ENCODE assay signal across 21 cellular contexts in genomic region chr2:20089715-20090464, GRCh38. TPM values are rescaled to one million over a fixed set of nuclear protein-coding genes. Genes with fewer than 3 reads are reported as not detected.
DNase-seq lines count a peak whose midpoint lies in the region; ATAC-seq, FAIRE-seq and TF ChIP-seq lines count a peak whose summit lies in the region.
"Had no signal": no experiment of that assay in that cellular context is flagged by ENCODE, and none has a peak within 500 bp of the region (broad histone marks: within the 10 kb centered on the region; RNA-seq: fewer than 3 reads in every experiment).

No MANE protein-coding gene starts in this region.

- H3K36me3 Mint-ChIP-seq in Caco-2 (ENCODE audit: insufficient read depth, unreplicated experiment): no peaks in the 10 kb centered on the region
- H3K36me3 Mint-ChIP-seq: CD4-positive, CD25-positive, alpha-beta regulatory T cell; CD8-positive, alpha-beta memory T cell had no signal

- H3K4me3 ChIP-seq in HepG2 (replicated peaks in 1 of 3; ENCODE audit: insufficient read depth in 1 of 3, low read depth in 2 of 3, low read length in 3 of 3) (no peak overlapping the region), right lobe of liver (no peak overlapping the region), RWPE2 (ENCODE audit: severe bottlenecking) (no peak overlapping the region), mesendoderm (ENCODE audit: low read length) (no peak overlapping the region), pancreas (no peak overlapping the region), breast epithelium (no peak overlapping the region), Caco-2 (ENCODE audit: low read depth, low read length) (no peak overlapping the region)
- H3K4me3 ChIP-seq: GM23248 had no signal

- DNase-seq in HepG2 (ENCODE audit: low spot score) (no peak), right lobe of liver (no peak), RWPE2 (ENCODE audit: low spot score) (no peak), mesendoderm (no peak), pancreas (no peak), breast epithelium (ENCODE audit: low spot score in 2 of 2) (no peak), Caco-2 (no peak)
- DNase-seq: ACHN; BE2C; C1 segment of cervical spinal cord; CD4-positive, CD25-positive, alpha-beta regulatory T cell; CD8-positive, alpha-beta memory T cell; COR-L47; GDM1; GM23248; HCEC 1CT; KG1 had no signal

- no peak overlapping the region for H3K27ac Mint-ChIP-seq in Caco-2 (ENCODE audit: unreplicated experiment)
- H3K27ac Mint-ChIP-seq: CD4-positive, CD25-positive, alpha-beta regulatory T cell had no signal

- H3K27ac ChIP-seq in HepG2 (ENCODE audit: extremely low read length, insufficient read depth, low read length): no peak overlapping the region
- H3K27ac ChIP-seq in right lobe of liver: no peak overlapping the region
- peak overlapping the region; percentile 91 for H3K27ac ChIP-seq in RWPE2 (ENCODE audit: poor library complexity, severe bottlenecking)
- no peak overlapping the region for H3K27ac ChIP-seq in mesendoderm (ENCODE audit: low read depth, low read length)
- no peak overlapping the region for H3K27ac ChIP-seq in pancreas
- no peak overlapping the region for H3K27ac ChIP-seq in breast epithelium

- POLR2A ChIA-PET in HepG2 (lab: Yijun Ruan, JAX) (interaction anchor here (1.3 to 2.8 kb wide), 3 partner anchors 38 to 100 kb away, joined by 4 to 15 read pairs (median 5); partner anchors contain the start of genes LAPTM4A and WDR35), Caco-2 (lab: Charles Lee) (no interaction called here)

- H3K4ac ChIP-seq in mesendoderm (ENCODE audit: low read depth, low read length): no peak overlapping the region

- no peak overlapping the region for H4K5ac ChIP-seq in mesendoderm (ENCODE audit: low read length)

- H3K18ac ChIP-seq in mesendoderm (ENCODE audit: low read length): no peak overlapping the region

- in situ Hi-C loops in HepG2 (cut with HindIII; ENCODE audit: extremely low pct_ligation_motif_present, low pct_unique_long_range_greater_than_20kb): loop anchor here (5.0 kb wide), 3 partner anchors 38 to 128 kb away; partner anchors contain the start of genes LAPTM4A and MATN3

- H2BK5ac ChIP-seq in mesendoderm (ENCODE audit: low read length): peak overlapping the region; percentile 22

- TF ChIP-seq CTCF in HepG2 (CRISPR knock-in tag; IDR thresholded peaks at IDR 0.05) (no peak), right lobe of liver (IDR thresholded peaks at IDR 0.05) (no peak), RWPE2 (IDR thresholded peaks at IDR 0.05; ENCODE audit: poor library complexity, severe bottlenecking) (no peak), pancreas (IDR thresholded peaks at IDR 0.05) (no peak), breast epithelium (IDR thresholded peaks at IDR 0.05) (no peak), Caco-2 (IDR thresholded peaks at IDR 0.05; ENCODE audit: insufficient read depth in 1 of 2, low read depth in 1 of 2, low read length in 1 of 2, severe bottlenecking in 1 of 2, unreplicated experiment in 1 of 2) (no peak)

- peaks cover 18% of the 10 kb centered on the region for H3K4me1 Mint-ChIP-seq in Caco-2 (ENCODE audit: low read depth, unreplicated experiment)
- H3K4me1 Mint-ChIP-seq: CD4-positive, CD25-positive, alpha-beta regulatory T cell; CD8-positive, alpha-beta memory T cell had no signal

- ATAC-seq in HepG2: no peak
- no peak for ATAC-seq in right lobe of liver
- no peak for ATAC-seq in RWPE2 (ENCODE audit: low read depth)
- ATAC-seq in pancreas: no peak

- TF ChIP-seq EP300 in HepG2 (IDR thresholded peaks at IDR 0.05; ENCODE audit: low read depth in 2 of 2, low read length in 2 of 2) (no peak), HepG2 (CRISPR knock-in tag; IDR thresholded peaks at IDR 0.05; ENCODE audit: borderline replicate concordance) (no peak)

- H2BK120ac ChIP-seq in mesendoderm (ENCODE audit: low read depth, low read length): peak overlapping the region; percentile 18

- no peak overlapping the region for H3K4me3 Mint-ChIP-seq in Caco-2 (ENCODE audit: unreplicated experiment)
- H3K4me3 Mint-ChIP-seq: CD4-positive, CD25-positive, alpha-beta regulatory T cell; CD8-positive, alpha-beta memory T cell had no signal

- TF ChIP-seq RAD21 in HepG2 (CRISPR knock-in tag; IDR thresholded peaks at IDR 0.05): no peak

- no peaks in the 10 kb centered on the region for H3K27me3 Mint-ChIP-seq in Caco-2 (ENCODE audit: insufficient read depth, unreplicated experiment)

- H4K20me1 ChIP-seq in HepG2 (ENCODE audit: insufficient read depth, low read length): no peaks in the 10 kb centered on the region

- H3K9me3 Mint-ChIP-seq in Caco-2 (ENCODE audit: unreplicated experiment): no peaks in the 10 kb centered on the region
- H3K9me3 Mint-ChIP-seq: CD4-positive, CD25-positive, alpha-beta regulatory T cell; CD8-positive, alpha-beta memory T cell had no signal

- H3K56ac ChIP-seq in mesendoderm (ENCODE audit: low read length): peak overlapping the region; percentile 27

- H3K79me2 ChIP-seq in HepG2 (ENCODE audit: insufficient read depth, low read length): no peaks in the 10 kb centered on the region
- H3K79me2 ChIP-seq in mesendoderm (ENCODE audit: control insufficient read depth, insufficient read depth, low read length): no peaks in the 10 kb centered on the region

- CTCF ChIA-PET in HepG2 (lab: Yijun Ruan, JAX; ENCODE audit: low intra/inter-chr PET ratio, low total read pairs) (no interaction called here), Caco-2 (lab: Charles Lee) (no interaction called here)

- H3K4me2 ChIP-seq in HepG2 (ENCODE audit: low read depth, low read length): no peak overlapping the region
- H3K4me2 ChIP-seq in mesendoderm (ENCODE audit: low read length): no peak overlapping the region

- WGBS in HepG2 (ENCODE audit: low lambda C conversion rate): 73% methylated on average over 9 of the region's 9 CpGs
- WGBS in right lobe of liver (ENCODE audit: insufficient coverage, low coverage, low lambda C conversion rate, missing lambda C conversion rate): 85% methylated on average over 9 of the region's 9 CpGs
- WGBS in mesendoderm (ENCODE audit: extremely low coverage, insufficient coverage, low lambda C conversion rate): no CpG with 5 or more reads among the region's 9 CpGs
- WGBS in pancreas, 2 donors: 77 to 83% methylated on average over 9 of the region's 9 CpGs

- H3K36me3 ChIP-seq in HepG2 (replicated peaks in 1 of 2; ENCODE audit: control insufficient read depth in 1 of 2, insufficient read depth in 2 of 2, low read length in 2 of 2) (no peaks in the 10 kb centered on the region), right lobe of liver (no peaks in the 10 kb centered on the region), RWPE2 (ENCODE audit: low read depth) (no peaks in the 10 kb centered on the region), mesendoderm (ENCODE audit: control insufficient read depth, insufficient read depth, low read length) (no peaks in the 10 kb centered on the region), pancreas (no peaks in the 10 kb centered on the region), breast epithelium (no peaks in the 10 kb centered on the region), Caco-2 (ENCODE audit: control insufficient read depth, insufficient read depth, low read length) (no peaks in the 10 kb centered on the region)
- H3K36me3 ChIP-seq: BE2C had no signal

- H2BK15ac ChIP-seq in mesendoderm (replicated peaks; ENCODE audit: low read depth): no peak overlapping the region

- no peaks in the 10 kb centered on the region for H3K79me1 ChIP-seq in mesendoderm (ENCODE audit: low read length)

- H3K23ac ChIP-seq in mesendoderm (ENCODE audit: low read length): no peak overlapping the region

- intact Hi-C loops in HepG2 (cut with micrococcal nuclease; ENCODE audit: unreplicated experiment): loop anchor here (1.0 kb wide), 1 partner anchor 9 kb away; no protein-coding TSS in a partner anchor
- intact Hi-C loops in right lobe of liver (cut with DNase I): loop anchor here (5.0 to 10.0 kb wide), 2 partner anchors 125 to 133 kb away; no protein-coding TSS in a partner anchor
- intact Hi-C loops in pancreas (cut with DNase I): no loop called here
- intact Hi-C loops in breast epithelium (cut with DNase I; ENCODE audit: low total_unique reads): loop anchor here (5.0 to 10.0 kb wide), 2 partner anchors 75 to 637 kb away; partner anchors contain the start of gene MATN3
- intact Hi-C loops in Caco-2 (cut with micrococcal nuclease; ENCODE audit: unreplicated experiment): loop anchor here (10.0 kb wide), 1 partner anchor 225 kb away; no protein-coding TSS in a partner anchor

- H3K9me3 ChIP-seq in HepG2 (ENCODE audit: low read length) (no peaks in the 10 kb centered on the region), right lobe of liver (no peaks in the 10 kb centered on the region), RWPE2 (ENCODE audit: severe bottlenecking) (no peaks in the 10 kb centered on the region), pancreas (no peaks in the 10 kb centered on the region), breast epithelium (no peaks in the 10 kb centered on the region), Caco-2 (no peaks in the 10 kb centered on the region)
- H3K9me3 ChIP-seq: BE2C had no signal

- H3K4me1 ChIP-seq in HepG2 (ENCODE audit: insufficient read depth, low read length) (peaks cover 75% of the 10 kb centered on the region), right lobe of liver (peaks cover 0 to 16% (median 6%) of the 10 kb centered on the region in 4 donors), RWPE2 (ENCODE audit: insufficient read depth, poor library complexity, severe bottlenecking) (peaks cover 42% of the 10 kb centered on the region), mesendoderm (ENCODE audit: control insufficient read depth, low read depth, low read length) (peaks cover 10% of the 10 kb centered on the region), pancreas (no peaks in the 10 kb centered on the region), breast epithelium (no peaks in the 10 kb centered on the region), Caco-2 (peaks cover 10% of the 10 kb centered on the region)
- H3K4me1 ChIP-seq: BE2C had no signal

- H2AK5ac ChIP-seq in mesendoderm (ENCODE audit: low read length): no peak overlapping the region

- H3K27me3 ChIP-seq in HepG2 (ENCODE audit: control insufficient read depth in 1 of 2, insufficient read depth in 2 of 2, low read length in 2 of 2) (no peaks in the 10 kb centered on the region; a peak in 1 of 5 replicates), right lobe of liver (no peaks in the 10 kb centered on the region), RWPE2 (ENCODE audit: insufficient read depth, poor library complexity, severe bottlenecking) (no peaks in the 10 kb centered on the region), mesendoderm (ENCODE audit: insufficient read depth, low read length, poor library complexity) (no peaks in the 10 kb centered on the region), pancreas (no peaks in the 10 kb centered on the region), breast epithelium (no peaks in the 10 kb centered on the region), Caco-2 (replicated peaks; ENCODE audit: control insufficient read depth, insufficient read depth, low read length) (no peaks in the 10 kb centered on the region)
- H3K27me3 ChIP-seq: BE2C had no signal

- H4K8ac ChIP-seq in mesendoderm (ENCODE audit: low read depth, low read length): no peak overlapping the region

- H3K9ac ChIP-seq in HepG2 (ENCODE audit: insufficient read depth, low read depth, low read length) (no peak overlapping the region), mesendoderm (ENCODE audit: low read length) (no peak overlapping the region)

- H2AFZ ChIP-seq in HepG2 (ENCODE audit: low read length): no peak overlapping the region

- TF ChIP-seq POLR2A in HepG2 (IDR thresholded peaks at IDR 0.05; ENCODE audit: insufficient read depth in 1 of 2, low read depth in 2 of 2, low read length in 2 of 2) (no peak), right lobe of liver (IDR thresholded peaks at IDR 0.05) (no peak), breast epithelium (IDR thresholded peaks at IDR 0.05) (no peak)

- FAIRE-seq in HepG2 (lab: Jason Lieb, UNC): no peak
- FAIRE-seq in pancreas (lab: Jason Lieb, UNC): no peak
- FAIRE-seq: D721Med, GM12892, GM18507, H54 had no signal

- BruUV-seq in HepG2 (replicated peaks; lab: Mats Ljungman, UMichigan) (no TSS peak), Caco-2 (replicated peaks; lab: Mats Ljungman, UMichigan) (no TSS peak)

RNA-seq across cellular contexts. Expression of gene LAPTM4A, which starts 38.5 kb away (rescaled TPM):
- 82.8 and 116 TPM in 2 replicates for total RNA-seq in HepG2 (2016; rRNA removed; fragmentation: Illumina TruSeq; extraction: Trizol)
- total RNA-seq in HepG2 (2016; cell fraction: cytosol; rRNA removed; fragmentation: Illumina TruSeq; extraction: Trizol; ENCODE audit: low read depth): 18.7 and 21.2 TPM in 2 replicates
- 83.7 and 119 TPM in 2 replicates for total RNA-seq in HepG2 (2016; cell fraction: insoluble cytoplasmic fraction; rRNA removed; fragmentation: Illumina TruSeq; extraction: Trizol)
- total RNA-seq in HepG2 (2016; cell fraction: membrane; rRNA removed; fragmentation: Illumina TruSeq; extraction: Trizol): 35.7 and 39.5 TPM in 2 replicates
- 127 and 144 TPM in 2 replicates for total RNA-seq in HepG2 (2016; cell fraction: nucleus; rRNA removed; fragmentation: Illumina TruSeq; extraction: Trizol)
- 491 and 558 TPM in 2 replicates for polyA plus RNA-seq in HepG2 (2011; rRNA removed)
- 344 and 527 TPM in 2 replicates for polyA plus RNA-seq in HepG2 (2011; cell fraction: cytosol; rRNA removed)
- 114 and 137 TPM in 2 replicates for polyA plus RNA-seq in HepG2 (2011; cell fraction: nucleus; rRNA removed)
- 288 and 349 TPM in 2 replicates for polyA plus RNA-seq in HepG2 (2012)
- polyA plus RNA-seq in HepG2 (2016; cell fraction: cytosol; fragmentation: Illumina TruSeq; extraction: Trizol; ENCODE audit: low read depth): 46.6 and 49.9 TPM in 2 replicates
- 181 and 190 TPM in 2 replicates for polyA plus RNA-seq in HepG2 (2016; cell fraction: insoluble cytoplasmic fraction; fragmentation: Illumina TruSeq; extraction: Trizol; ENCODE audit: low read depth)
- polyA plus RNA-seq in HepG2 (2016; cell fraction: membrane; fragmentation: Illumina TruSeq; extraction: Trizol; ENCODE audit: low read depth): 62.5 and 62.8 TPM in 2 replicates
- 365 and 398 TPM in 2 replicates for polyA plus RNA-seq in HepG2 (2016; cell fraction: nucleus; fragmentation: Illumina TruSeq; extraction: Trizol; ENCODE audit: insufficient read depth, low read depth)
- 123 and 176 TPM in 2 replicates for polyA minus RNA-seq in HepG2 (2011; rRNA and poly(A)+ RNA removed; ENCODE audit: low replicate concordance)
- polyA minus RNA-seq in HepG2 (2011; cell fraction: cytosol; rRNA and poly(A)+ RNA removed): 150 and 184 TPM in 2 replicates
- polyA minus RNA-seq in HepG2 (2011; cell fraction: nucleus; rRNA and poly(A)+ RNA removed): 93.0 and 135 TPM in 2 replicates
- total RNA-seq in right lobe of liver: 100 to 1,000 TPM in 4 of 6 experiments, 10 to 100 TPM in 2; 80.0 to 143 (median 126) TPM
- 350 TPM for polyA plus RNA-seq in mesendoderm (2013, experiment 1 of 2)
- polyA plus RNA-seq in mesendoderm (2013, experiment 2 of 2): 343 TPM
- 100 to 1,000 TPM in 3 of 6 donors, 10 to 100 TPM in 3; 57.8 to 162 (median 98.7) TPM for total RNA-seq in pancreas
- polyA plus RNA-seq in pancreas: 100 to 1,000 TPM in 1 of 2 donors, 10 to 100 TPM in 1; 60.0 to 163 TPM
- 100 to 1,000 TPM; 199 to 349 (median 264) TPM for total RNA-seq in breast epithelium
- total RNA-seq in Caco-2 (2022): 121 and 140 TPM in 2 replicates

Comparison
In these comparisons a context has a peak if more than half of its experiments do, and no peak if none do; other contexts are left out.
1. intact Hi-C loops: an anchor here in HepG2 (1.0 kb wide), right lobe of liver (5.0 to 10.0 kb wide), breast epithelium (5.0 to 10.0 kb wide) and Caco-2 (10.0 kb wide); none called in pancreas.